ENCODE assay signal across 14 cellular contexts in genomic region chr7:70143089-70144044, GRCh38.
A peak's percentile ranks its signal among the peaks of the same experiment; 100 is the strongest.
DNase-seq lines count a peak whose midpoint lies in the region; ATAC-seq, FAIRE-seq and TF ChIP-seq lines count a peak whose summit lies in the region.
"Had no signal": no experiment of that assay in that cellular context is flagged by ENCODE, and none has a peak within 500 bp of the region (broad histone marks: within the 10 kb centered on the region; RNA-seq: fewer than 3 reads in every experiment).

No MANE protein-coding gene starts in this region.

- H3K36me3 ChIP-seq in BJ (ENCODE audit: control insufficient read depth, insufficient read depth, low read length) (no peaks in the 10 kb centered on the region), MG63 (no peaks in the 10 kb centered on the region)
- H3K36me3 ChIP-seq: esophagus muscularis mucosa had no signal

- no peak overlapping the region for H3K4me3 ChIP-seq in BJ (ENCODE audit: low read depth, low read length)
- H3K4me3 ChIP-seq in MG63: no peak overlapping the region
- H3K4me3 ChIP-seq: BLaER1 treated with 17β-estradiol and CSF1 and Interleukin-3, amounts not matched to agents 10 nM and 100 nM; esophagus muscularis mucosa had no signal

- H3K27me3 ChIP-seq in BJ (ENCODE audit: control insufficient read depth, insufficient read depth, low read length) (no peaks in the 10 kb centered on the region), MG63 (no peaks in the 10 kb centered on the region)
- H3K27me3 ChIP-seq: BLaER1 treated with 17β-estradiol and CSF1 and Interleukin-3, amounts not matched to agents 10 nM and 100 nM; esophagus muscularis mucosa had no signal

- peak; percentile 13 for FAIRE-seq in islet of Langerhans (lab: Jason Lieb, UNC)

- H3K9me3 ChIP-seq in MG63: no peaks in the 10 kb centered on the region
- H3K9me3 ChIP-seq: BLaER1 treated with 17β-estradiol and CSF1 and Interleukin-3, amounts not matched to agents 10 nM and 100 nM; esophagus muscularis mucosa had no signal

- intact Hi-C loops in sciatic nerve (cut with DNase I): no loop called here

- DNase-seq in BJ (ENCODE audit: low read depth) (peak; percentile 26), MG63 (peak; percentile 64), NCI-H82 treated with DMSO at 0.1 percent for 48 hours (lab: John Stamatoyannopoulos, UW; ENCODE audit: unreplicated experiment) (peak; percentile 23), GOT3 (lab: John Stamatoyannopoulos, UW) (no peak), sciatic nerve (ENCODE audit: low spot score) (no peak)
- DNase-seq: NCI-H526; SIG-M5; stimulated activated CD4-positive, alpha-beta T cell treated with anti-CD3 and anti-CD28 coated beads, Interleukin-4, amount 100 ng/mL, for 4 hours; stimulated activated naive CD8-positive, alpha-beta T cell treated with anti-CD3 and anti-CD28 coated beads, Interleukin-15, Interleukin-2, amounts not matched to agents 100 U/mL and 50 U/mL, for 24 hours had no signal

- CTCF ChIA-PET in BJ (lab: Yijun Ruan, JAX): no interaction called here

- POLR2A ChIA-PET in BJ (lab: Charles Lee): no interaction called here

- TF ChIP-seq CTCF in BJ (IDR thresholded peaks at IDR 0.05; ENCODE audit: insufficient read depth, low read depth, low read length): no peak

- ATAC-seq in GM21381 (IDR thresholded peaks at IDR 0.05; ENCODE audit: unreplicated experiment) (no peak), sciatic nerve (no peak), HG03520 (IDR thresholded peaks at IDR 0.05; ENCODE audit: unreplicated experiment) (no peak)
- ATAC-seq: stimulated activated naive CD8-positive, alpha-beta T cell treated with anti-CD3 and anti-CD28 coated beads, Interleukin-15, Interleukin-2, amounts not matched to agents 100 U/mL and 50 U/mL, for 24 hours had no signal

Comparison
In these comparisons a context has a peak if more than half of its experiments do, and no peak if none do; other contexts are left out.
1. DNase-seq: peak in BJ (single experiment), MG63 (single experiment) and NCI-H82 treated with DMSO at 0.1 percent for 48 hours (single experiment); none in GOT3 (single experiment) and sciatic nerve (single experiment).